ENCODE assay signal across 1 cellular context in genomic region chr12:31702047-31702446, GRCh38.
TF ChIP-seq lines count a peak whose summit lies in the region.

No MANE protein-coding gene starts in this region.

TF ChIP-seq in liver, 16 proteins besides CTCF, POLR2A, EP300 and RAD21 (continued from another document):
- no peak for TF ChIP-seq REST (IDR thresholded peaks at IDR 0.05)
- no peak for TF ChIP-seq HNF4A (conservative IDR thresholded peaks at IDR 0.05)
- TF ChIP-seq TAF1 (conservative IDR thresholded peaks at IDR 0.05) = no peak
- no peak for TF ChIP-seq ATF3 (IDR thresholded peaks at IDR 0.05)
- no peak for TF ChIP-seq RXRA (IDR thresholded peaks at IDR 0.05)
